Comparison of ENCODE assay signal across 8 cellular contexts in the genomic region with DNA sequence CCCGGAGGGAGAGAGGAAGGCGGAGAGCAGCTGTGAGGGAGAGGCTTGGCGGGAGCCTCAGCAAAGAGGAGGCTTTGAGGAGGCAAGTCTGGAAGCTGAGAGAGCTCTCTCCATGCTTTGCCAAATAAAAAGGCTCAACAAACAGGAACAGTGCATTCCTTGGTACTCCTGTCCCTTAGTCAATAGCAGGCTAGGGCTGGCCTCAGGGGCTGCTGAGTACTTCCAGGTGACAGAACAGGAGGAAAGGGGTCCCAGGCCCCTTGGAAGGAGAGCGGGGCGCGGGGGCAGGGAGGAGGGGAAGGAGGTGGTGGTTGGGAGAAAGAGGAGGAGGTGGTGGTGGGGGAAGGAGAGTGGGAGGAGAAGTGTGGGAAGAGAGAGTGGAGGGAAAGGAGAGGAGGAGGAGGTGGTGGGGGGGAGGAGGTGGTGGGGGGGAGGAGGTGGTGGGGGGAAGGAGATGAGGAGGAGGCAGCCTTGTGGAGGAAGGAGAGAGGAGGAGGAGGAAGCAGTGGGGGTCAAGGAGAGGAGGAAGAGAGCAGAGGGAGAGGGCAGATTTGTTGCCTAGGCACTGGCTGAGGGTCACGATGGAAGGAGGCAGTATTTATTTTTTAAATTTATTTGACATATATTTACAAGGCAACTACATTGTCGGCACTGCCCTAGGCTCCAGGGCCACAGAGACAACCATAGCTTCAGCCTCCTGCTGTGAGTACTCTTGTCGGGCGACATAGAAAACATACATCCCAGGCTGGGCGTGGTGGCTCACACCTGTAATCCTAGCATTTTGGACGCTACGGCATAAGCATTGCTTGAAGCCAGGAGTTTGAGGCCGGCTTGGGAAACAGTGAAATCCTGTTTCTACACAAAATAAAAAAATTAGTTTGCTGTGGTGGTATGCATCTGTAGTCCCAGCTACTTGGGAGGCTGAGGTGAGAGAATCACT.
DNase-seq lines count a peak whose midpoint lies in the region; ATAC-seq and TF ChIP-seq lines count a peak whose summit lies in the region.

No MANE protein-coding gene starts in this region.

- H3K27me3 ChIP-seq in GM23338 (ENCODE audit: insufficient read depth) (peaks cover 23% of the 10 kb centered on the region), SJSA1 (replicated peaks) (no peaks in the 10 kb centered on the region)

- no peaks in the 10 kb centered on the region for H3K9me3 ChIP-seq in SJSA1 (replicated peaks)

- H3K4me1 ChIP-seq in GM23338 (ENCODE audit: insufficient read depth): peaks cover 9% of the 10 kb centered on the region
- H3K4me1 ChIP-seq in SJSA1 (replicated peaks): peaks cover 21% of the 10 kb centered on the region

- no peak for TF ChIP-seq CTCF in GM23338 (conservative IDR thresholded peaks at IDR 0.05; ENCODE audit: low read depth in 2 of 2)
- no peak for TF ChIP-seq CTCF in epithelial cell of proximal tubule (conservative IDR thresholded peaks at IDR 0.05; ENCODE audit: low read depth, low read length)

- H3K27ac Mint-ChIP-seq in GM23338: no peak overlapping the region; the same call in 1 of the 2 replicates
- no peak overlapping the region for H3K27ac Mint-ChIP-seq in natural killer cell treated with Interleukin-12 subunit alpha and Interleukin-12 subunit beta and Interleukin-15 and Interleukin-18, amount 100 ng/mL, for 72 hours

- no peaks in the 10 kb centered on the region for H4K20me1 ChIP-seq in GM23338 (replicated peaks; ENCODE audit: insufficient read depth)

- H3K27ac ChIP-seq in GM23338 (ENCODE audit: low read depth) (peak overlapping the region; percentile 88), SJSA1 (peak overlapping the region; percentile 71)

- peak overlapping the region; percentile 90 for H3K4me2 ChIP-seq in GM23338

- no peaks in the 10 kb centered on the region for H3K36me3 Mint-ChIP-seq in GM23338 (ENCODE audit: low read depth)
- H3K36me3 Mint-ChIP-seq in natural killer cell treated with Interleukin-12 subunit alpha and Interleukin-12 subunit beta and Interleukin-15 and Interleukin-18, amount 100 ng/mL, for 72 hours: no peaks in the 10 kb centered on the region

- H3K4me3 ChIP-seq in GM23338 (peak overlapping the region; percentile 75), SJSA1 (peak overlapping the region; percentile 55), epithelial cell of proximal tubule (ENCODE audit: low read depth, low read length) (peak overlapping the region; percentile 65)

- no peaks in the 10 kb centered on the region for H3K79me2 ChIP-seq in GM23338 (replicated peaks; ENCODE audit: insufficient read depth)

- peaks cover 18% of the 10 kb centered on the region for H3K27me3 Mint-ChIP-seq in GM23338 (ENCODE audit: insufficient read depth, low read depth, poor library complexity)
- H3K27me3 Mint-ChIP-seq in natural killer cell treated with Interleukin-12 subunit alpha and Interleukin-12 subunit beta and Interleukin-15 and Interleukin-18, amount 100 ng/mL, for 72 hours: peaks cover 44 to 48% of the 10 kb centered on the region in 2 donors

- no peaks in the 10 kb centered on the region for H3F3A ChIP-seq in GM23338 (replicated peaks; ENCODE audit: low read depth)

- peak overlapping the region; percentile 98 for H2AFZ ChIP-seq in GM23338

- peak overlapping the region; percentile 83 for H3K4me3 Mint-ChIP-seq in GM23338
- H3K4me3 Mint-ChIP-seq in natural killer cell treated with Interleukin-12 subunit alpha and Interleukin-12 subunit beta and Interleukin-15 and Interleukin-18, amount 100 ng/mL, for 72 hours: peak overlapping the region; percentile 67

- peak; percentile 17 for ATAC-seq in GM23338
- ATAC-seq in natural killer cell treated with Interleukin-12 subunit alpha and Interleukin-12 subunit beta and Interleukin-15 and Interleukin-18, amount 100 ng/mL, for 72 hours: no peak
- ATAC-seq in HG03439 (IDR thresholded peaks at IDR 0.05; ENCODE audit: unreplicated experiment): no peak

- H3K9me3 Mint-ChIP-seq in GM23338: peaks cover 4% of the 10 kb centered on the region; the same call in 1 of the 3 replicates
- no peaks in the 10 kb centered on the region for H3K9me3 Mint-ChIP-seq in natural killer cell treated with Interleukin-12 subunit alpha and Interleukin-12 subunit beta and Interleukin-15 and Interleukin-18, amount 100 ng/mL, for 72 hours

- H3K36me3 ChIP-seq in GM23338 (ENCODE audit: insufficient read depth): no peaks in the 10 kb centered on the region
- no peaks in the 10 kb centered on the region for H3K36me3 ChIP-seq in SJSA1

- DNase-seq in GM23338 (ENCODE audit: low spot score) (peak; percentile 72), SJSA1 (ENCODE audit: low read depth in 1 of 2, low spot score in 2 of 2) (no peak), epithelial cell of proximal tubule (ENCODE audit: low read depth) (no peak), SW480 (ENCODE audit: low spot score) (no peak), NAMALWA (ENCODE audit: low spot score) (no peak), germinal center (ENCODE audit: low spot score) (no peak)
- no peak for DNase-seq in natural killer cell treated with Interleukin-12 subunit alpha and Interleukin-12 subunit beta and Interleukin-15 and Interleukin-18, amount 100 ng/mL, for 72 hours (ENCODE audit: low spot score)

- no peaks in the 10 kb centered on the region for H3K9me2 ChIP-seq in GM23338 (ENCODE audit: insufficient read depth)

- peaks cover 19% of the 10 kb centered on the region for H3K4me1 Mint-ChIP-seq in GM23338
- H3K4me1 Mint-ChIP-seq in natural killer cell treated with Interleukin-12 subunit alpha and Interleukin-12 subunit beta and Interleukin-15 and Interleukin-18, amount 100 ng/mL, for 72 hours (ENCODE audit: low read depth in 2 of 2): peaks cover 10 to 11% of the 10 kb centered on the region in 2 donors

TF ChIP-seq in GM23338, 12 proteins besides CTCF, POLR2A, EP300 and RAD21 (continues in another document):
- TF ChIP-seq JUNB (IDR thresholded peaks at IDR 0.05; ENCODE audit: unreplicated experiment): no peak
- TF ChIP-seq, protein P1, sequence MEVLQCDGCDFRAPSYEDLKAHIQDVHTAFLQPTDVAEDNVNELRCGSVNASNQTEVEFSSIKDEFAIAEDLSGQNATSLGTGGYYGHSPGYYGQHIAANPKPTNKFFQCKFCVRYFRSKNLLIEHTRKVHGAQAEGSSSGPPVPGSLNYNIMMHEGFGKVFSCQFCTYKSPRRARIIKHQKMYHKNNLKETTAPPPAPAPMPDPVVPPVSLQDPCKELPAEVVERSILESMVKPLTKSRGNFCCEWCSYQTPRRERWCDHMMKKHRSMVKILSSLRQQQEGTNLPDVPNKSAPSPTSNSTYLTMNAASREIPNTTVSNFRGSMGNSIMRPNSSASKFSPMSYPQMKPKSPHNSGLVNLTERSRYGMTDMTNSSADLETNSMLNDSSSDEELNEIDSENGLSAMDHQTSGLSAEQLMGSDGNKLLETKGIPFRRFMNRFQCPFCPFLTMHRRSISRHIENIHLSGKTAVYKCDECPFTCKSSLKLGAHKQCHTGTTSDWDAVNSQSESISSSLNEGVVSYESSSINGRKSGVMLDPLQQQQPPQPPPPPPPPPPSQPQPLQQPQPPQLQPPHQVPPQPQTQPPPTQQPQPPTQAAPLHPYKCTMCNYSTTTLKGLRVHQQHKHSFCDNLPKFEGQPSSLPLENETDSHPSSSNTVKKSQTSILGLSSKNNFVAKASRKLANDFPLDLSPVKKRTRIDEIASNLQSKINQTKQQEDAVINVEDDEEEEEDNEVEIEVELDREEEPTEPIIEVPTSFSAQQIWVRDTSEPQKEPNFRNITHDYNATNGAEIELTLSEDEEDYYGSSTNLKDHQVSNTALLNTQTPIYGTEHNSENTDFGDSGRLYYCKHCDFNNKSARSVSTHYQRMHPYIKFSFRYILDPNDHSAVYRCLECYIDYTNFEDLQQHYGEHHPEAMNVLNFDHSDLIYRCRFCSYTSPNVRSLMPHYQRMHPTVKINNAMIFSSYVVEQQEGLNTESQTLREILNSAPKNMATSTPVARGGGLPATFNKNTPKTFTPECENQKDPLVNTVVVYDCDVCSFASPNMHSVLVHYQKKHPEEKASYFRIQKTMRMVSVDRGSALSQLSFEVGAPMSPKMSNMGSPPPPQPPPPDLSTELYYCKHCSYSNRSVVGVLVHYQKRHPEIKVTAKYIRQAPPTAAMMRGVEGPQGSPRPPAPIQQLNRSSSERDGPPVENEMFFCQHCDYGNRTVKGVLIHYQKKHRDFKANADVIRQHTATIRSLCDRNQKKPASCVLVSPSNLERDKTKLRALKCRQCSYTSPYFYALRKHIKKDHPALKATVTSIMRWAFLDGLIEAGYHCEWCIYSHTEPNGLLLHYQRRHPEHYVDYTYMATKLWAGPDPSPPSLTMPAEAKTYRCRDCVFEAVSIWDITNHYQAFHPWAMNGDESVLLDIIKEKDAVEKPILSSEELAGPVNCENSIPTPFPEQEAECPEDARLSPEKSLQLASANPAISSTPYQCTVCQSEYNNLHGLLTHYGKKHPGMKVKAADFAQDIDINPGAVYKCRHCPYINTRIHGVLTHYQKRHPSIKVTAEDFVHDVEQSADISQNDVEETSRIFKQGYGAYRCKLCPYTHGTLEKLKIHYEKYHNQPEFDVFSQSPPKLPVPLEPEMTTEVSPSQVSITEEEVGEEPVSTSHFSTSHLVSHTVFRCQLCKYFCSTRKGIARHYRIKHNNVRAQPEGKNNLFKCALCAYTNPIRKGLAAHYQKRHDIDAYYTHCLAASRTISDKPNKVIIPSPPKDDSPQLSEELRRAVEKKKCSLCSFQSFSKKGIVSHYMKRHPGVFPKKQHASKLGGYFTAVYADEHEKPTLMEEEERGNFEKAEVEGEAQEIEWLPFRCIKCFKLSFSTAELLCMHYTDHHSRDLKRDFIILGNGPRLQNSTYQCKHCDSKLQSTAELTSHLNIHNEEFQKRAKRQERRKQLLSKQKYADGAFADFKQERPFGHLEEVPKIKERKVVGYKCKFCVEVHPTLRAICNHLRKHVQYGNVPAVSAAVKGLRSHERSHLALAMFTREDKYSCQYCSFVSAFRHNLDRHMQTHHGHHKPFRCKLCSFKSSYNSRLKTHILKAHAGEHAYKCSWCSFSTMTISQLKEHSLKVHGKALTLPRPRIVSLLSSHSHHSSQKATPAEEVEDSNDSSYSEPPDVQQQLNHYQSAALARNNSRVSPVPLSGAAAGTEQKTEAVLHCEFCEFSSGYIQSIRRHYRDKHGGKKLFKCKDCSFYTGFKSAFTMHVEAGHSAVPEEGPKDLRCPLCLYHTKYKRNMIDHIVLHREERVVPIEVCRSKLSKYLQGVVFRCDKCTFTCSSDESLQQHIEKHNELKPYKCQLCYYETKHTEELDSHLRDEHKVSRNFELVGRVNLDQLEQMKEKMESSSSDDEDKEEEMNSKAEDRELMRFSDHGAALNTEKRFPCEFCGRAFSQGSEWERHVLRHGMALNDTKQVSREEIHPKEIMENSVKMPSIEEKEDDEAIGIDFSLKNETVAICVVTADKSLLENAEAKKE (CRISPR knock-in tag; IDR thresholded peaks at IDR 0.05): no peak
- TF ChIP-seq, protein P2, sequence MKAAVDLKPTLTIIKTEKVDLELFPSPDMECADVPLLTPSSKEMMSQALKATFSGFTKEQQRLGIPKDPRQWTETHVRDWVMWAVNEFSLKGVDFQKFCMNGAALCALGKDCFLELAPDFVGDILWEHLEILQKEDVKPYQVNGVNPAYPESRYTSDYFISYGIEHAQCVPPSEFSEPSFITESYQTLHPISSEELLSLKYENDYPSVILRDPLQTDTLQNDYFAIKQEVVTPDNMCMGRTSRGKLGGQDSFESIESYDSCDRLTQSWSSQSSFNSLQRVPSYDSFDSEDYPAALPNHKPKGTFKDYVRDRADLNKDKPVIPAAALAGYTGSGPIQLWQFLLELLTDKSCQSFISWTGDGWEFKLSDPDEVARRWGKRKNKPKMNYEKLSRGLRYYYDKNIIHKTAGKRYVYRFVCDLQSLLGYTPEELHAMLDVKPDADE (IDR thresholded peaks at IDR 0.05): no peak
